Comparison of ENCODE assay signal across 8 cellular contexts in the genomic region with DNA sequence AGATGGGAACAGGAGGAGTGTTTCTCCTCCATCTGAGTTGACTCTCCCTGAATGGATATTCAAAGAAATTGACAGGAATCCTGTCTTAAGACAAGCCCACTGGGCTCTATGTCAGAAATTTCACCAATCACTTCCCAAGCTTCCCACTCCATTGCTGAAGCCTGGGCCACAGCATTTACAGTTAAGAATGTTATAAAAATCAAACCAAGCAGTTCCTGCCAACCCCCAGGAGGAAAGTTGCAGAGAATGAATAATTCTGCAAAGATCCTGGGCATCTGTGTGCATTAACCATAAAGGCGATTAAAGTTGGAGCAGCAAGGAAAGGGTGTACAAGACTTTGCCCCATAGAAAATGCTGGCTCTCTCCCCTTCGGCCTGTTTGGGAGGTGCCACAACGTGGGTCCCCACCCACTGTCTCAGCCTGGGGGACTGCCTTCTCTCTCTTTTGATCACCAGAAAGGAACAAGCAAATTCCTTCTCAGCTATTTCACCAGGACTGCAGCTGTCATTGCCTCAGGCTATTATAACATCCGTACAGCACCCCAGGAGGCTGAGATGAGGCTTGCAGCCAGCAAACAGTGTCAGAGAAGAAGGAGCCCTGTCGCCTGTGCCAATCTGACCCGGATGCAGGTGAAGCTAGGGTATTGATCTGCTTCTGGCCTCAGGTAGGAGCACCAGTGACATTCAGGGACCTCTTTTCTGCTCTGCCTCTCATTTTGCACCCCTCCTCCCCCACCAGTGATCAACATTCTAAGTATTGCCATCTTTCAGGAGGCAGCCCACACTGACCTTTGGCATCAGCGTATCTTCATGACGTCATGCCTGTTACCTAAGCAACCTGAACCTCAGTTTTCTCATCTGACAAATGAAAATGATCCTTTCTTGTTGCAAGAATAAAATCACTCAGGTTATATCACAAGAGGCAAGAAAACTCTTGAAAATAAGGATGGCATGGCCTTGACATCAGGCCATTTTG.
DNase-seq lines count a peak whose midpoint lies in the region; ATAC-seq and TF ChIP-seq lines count a peak whose summit lies in the region.

No MANE protein-coding gene starts in this region.

- H3K36me3 ChIP-seq in right lobe of liver = no peaks in the 10 kb centered on the region

- 26% methylated on average over 6 of the region's 8 CpGs for WGBS in right lobe of liver (ENCODE audit: insufficient coverage, low coverage, low lambda C conversion rate, missing lambda C conversion rate)

- H3K4me1 ChIP-seq in right lobe of liver = no peaks in the 10 kb centered on the region

- no peak overlapping the region for H3K27ac ChIP-seq in right lobe of liver

- no peak for TF ChIP-seq POLR2A in right lobe of liver (IDR thresholded peaks at IDR 0.05)
- TF ChIP-seq POLR2A in GM18505 (IDR thresholded peaks at IDR 0.05; ENCODE audit: borderline replicate concordance, extremely low read depth, insufficient read depth, insufficient read length) = no peak

- H3K4me3 ChIP-seq in right lobe of liver = no peak overlapping the region

- ATAC-seq in right lobe of liver (peak; percentile 15 to 61 (median 38)), GM21515 (IDR thresholded peaks at IDR 0.05; ENCODE audit: unreplicated experiment) (no peak), GM18505 (IDR thresholded peaks at IDR 0.05; ENCODE audit: unreplicated experiment) (no peak)
- no peak for ATAC-seq in stimulated activated naive CD8-positive, alpha-beta T cell treated with anti-CD3 and anti-CD28 coated beads, Interleukin-15, Interleukin-2, amounts not matched to agents 100 U/mL and 50 U/mL, for 24 hours

- intact Hi-C loops in right lobe of liver (cut with DNase I) = no loop called here

- DNase-seq in COR-L47 (lab: John Stamatoyannopoulos, UW) = peak; percentile 69
- DNase-seq in NCI-H1092 treated with DMSO at 0.1 percent for 48 hours (lab: John Stamatoyannopoulos, UW) = peak; percentile 31
- peak; percentile 69 for DNase-seq in amniotic stem cell (lab: John Stamatoyannopoulos, UW)
- DNase-seq in right lobe of liver = no peak
- DNase-seq in stimulated activated naive CD4-positive, alpha-beta T cell (lab: John Stamatoyannopoulos, UW) = no peak
- no peak for DNase-seq in stimulated activated naive CD8-positive, alpha-beta T cell treated with anti-CD3 and anti-CD28 coated beads, Interleukin-15, Interleukin-2, amounts not matched to agents 100 U/mL and 50 U/mL, for 24 hours

- no peaks in the 10 kb centered on the region for H3K27me3 ChIP-seq in right lobe of liver

- no peaks in the 10 kb centered on the region for H3K9me3 ChIP-seq in right lobe of liver

- TF ChIP-seq CTCF in right lobe of liver (IDR thresholded peaks at IDR 0.05) = peak in 1 of 4 donors; percentile 15

Comparison
In these comparisons a context has a peak if more than half of its experiments do, and no peak if none do; other contexts are left out.
1. DNase-seq: peak in COR-L47 (single experiment), NCI-H1092 treated with DMSO at 0.1 percent for 48 hours (single experiment) and amniotic stem cell (single experiment); none in right lobe of liver (0 of 3), stimulated activated naive CD4-positive, alpha-beta T cell (0 of 6) and stimulated activated naive CD8-positive, alpha-beta T cell treated with anti-CD3 and anti-CD28 coated beads, Interleukin-15, Interleukin-2, amounts not matched to agents 100 U/mL and 50 U/mL, for 24 hours (single experiment).
2. ATAC-seq: peak in right lobe of liver (4 of 4); none in GM21515 (single experiment), GM18505 (single experiment) and stimulated activated naive CD8-positive, alpha-beta T cell treated with anti-CD3 and anti-CD28 coated beads, Interleukin-15, Interleukin-2, amounts not matched to agents 100 U/mL and 50 U/mL, for 24 hours (single experiment).